22 cellular contexts compared by ENCODE assay signal in genomic region chr22:42758929-42759629, GRCh38. TPM values are rescaled to one million over a fixed set of nuclear protein-coding genes. Genes with fewer than 3 reads are reported as not detected.
DNase-seq lines count a peak whose midpoint lies in the region; ATAC-seq, FAIRE-seq and TF ChIP-seq lines count a peak whose summit lies in the region.
"Had no signal": no experiment of that assay in that cellular context is flagged by ENCODE, and none has a peak within 500 bp of the region (broad histone marks: within the 10 kb centered on the region; RNA-seq: fewer than 3 reads in every experiment).

No MANE protein-coding gene starts in this region.

- no peaks in the 10 kb centered on the region for H3K4me1 Mint-ChIP-seq in activated naive CD8-positive, alpha-beta T cell treated with anti-CD3 and anti-CD28 coated beads, Interleukin-2, amount 10 ng/mL, durations not matched to agents 7 days and 5 days
- no peaks in the 10 kb centered on the region for H3K4me1 Mint-ChIP-seq in activated naive CD8-positive, alpha-beta T cell treated with anti-CD3 and anti-CD28 coated beads, Interleukin-2, amount 50 U/mL, for 24 hours
- H3K4me1 Mint-ChIP-seq: activated CD4-positive, alpha-beta T cell treated with anti-CD3 and anti-CD28 coated beads, Interleukin-2, amount 10 ng/mL, durations not matched to agents 24 days and 14 days had no signal

- ATAC-seq in activated naive CD8-positive, alpha-beta T cell treated with anti-CD3 and anti-CD28 coated beads, Interleukin-2, amount 10 ng/mL, durations not matched to agents 7 days and 5 days (ENCODE audit: low read depth) = no peak
- no peak for ATAC-seq in activated naive CD8-positive, alpha-beta T cell treated with anti-CD3 and anti-CD28 coated beads, Interleukin-2, amount 50 U/mL, for 24 hours
- ATAC-seq in GM18870 (IDR thresholded peaks at IDR 0.05; ENCODE audit: unreplicated experiment) = no peak
- ATAC-seq: stimulated activated memory B cell treated with anti-CD40 and anti-IgM and Interleukin-4, amounts not matched to agents 10 μg/mL and 1 μg/mL and 100 μg/mL, for 72 hours had no signal

- no peak overlapping the region for H3K4me3 ChIP-seq in astrocyte of the spinal cord (ENCODE audit: low read depth, low read length)
- H3K4me3 ChIP-seq in fibroblast of villous mesenchyme (ENCODE audit: low read depth, low read length) = no peak overlapping the region
- H3K4me3 ChIP-seq: right atrium auricular region, tibial artery had no signal

- H3K27me3 Mint-ChIP-seq in activated naive CD8-positive, alpha-beta T cell treated with anti-CD3 and anti-CD28 coated beads, Interleukin-2, amount 10 ng/mL, durations not matched to agents 7 days and 5 days = peaks cover 7% of the 10 kb centered on the region
- peaks cover 3% of the 10 kb centered on the region for H3K27me3 Mint-ChIP-seq in activated naive CD8-positive, alpha-beta T cell treated with anti-CD3 and anti-CD28 coated beads, Interleukin-2, amount 50 U/mL, for 24 hours

- no peaks in the 10 kb centered on the region for H3K9me3 Mint-ChIP-seq in activated naive CD8-positive, alpha-beta T cell treated with anti-CD3 and anti-CD28 coated beads, Interleukin-2, amount 10 ng/mL, durations not matched to agents 7 days and 5 days
- H3K9me3 Mint-ChIP-seq in activated naive CD8-positive, alpha-beta T cell treated with anti-CD3 and anti-CD28 coated beads, Interleukin-2, amount 50 U/mL, for 24 hours = no peaks in the 10 kb centered on the region
- H3K9me3 Mint-ChIP-seq: activated CD4-positive, alpha-beta T cell treated with anti-CD3 and anti-CD28 coated beads, Interleukin-2, amount 10 ng/mL, durations not matched to agents 24 days and 14 days; activated T-helper 2 cell treated with anti-CD3 and anti-CD28 coated beads, Interferon-gamma antibody, Interleukin-2, Interleukin-4, amounts not matched to agents 10 μg/mL and 5 μg/mL and 100 μg/mL, durations not matched to agents 14 hours and 24 hours and 36 hours; stimulated activated memory B cell treated with anti-CD40 and anti-IgM and Interleukin-4, amounts not matched to agents 10 μg/mL and 1 μg/mL and 100 μg/mL, for 72 hours had no signal

- H3K27ac Mint-ChIP-seq in activated naive CD8-positive, alpha-beta T cell treated with anti-CD3 and anti-CD28 coated beads, Interleukin-2, amount 10 ng/mL, durations not matched to agents 7 days and 5 days = peak overlapping the region; percentile 32
- H3K27ac Mint-ChIP-seq in activated naive CD8-positive, alpha-beta T cell treated with anti-CD3 and anti-CD28 coated beads, Interleukin-2, amount 50 U/mL, for 24 hours = no peak overlapping the region
- H3K27ac Mint-ChIP-seq: activated CD4-positive, alpha-beta T cell treated with anti-CD3 and anti-CD28 coated beads, Interleukin-2, amount 10 ng/mL, durations not matched to agents 24 days and 14 days; activated T-helper 2 cell treated with anti-CD3 and anti-CD28 coated beads, Interferon-gamma antibody, Interleukin-2, Interleukin-4, amounts not matched to agents 10 μg/mL and 5 μg/mL and 100 μg/mL, durations not matched to agents 14 hours and 24 hours and 36 hours; stimulated activated memory B cell treated with anti-CD40 and anti-IgM and Interleukin-4, amounts not matched to agents 10 μg/mL and 1 μg/mL and 100 μg/mL, for 72 hours had no signal

- DNase-seq in activated naive CD8-positive, alpha-beta T cell treated with anti-CD3 and anti-CD28 coated beads, Interleukin-2, amount 10 ng/mL, durations not matched to agents 7 days and 5 days = no peak
- DNase-seq in activated naive CD8-positive, alpha-beta T cell treated with anti-CD3 and anti-CD28 coated beads, Interleukin-2, amount 50 U/mL, for 24 hours = no peak
- DNase-seq in astrocyte of the spinal cord (ENCODE audit: low read depth, low spot score) (peak; percentile 72), fibroblast of villous mesenchyme (ENCODE audit: low read depth) (peak; percentile 83), SIG-M5 treated with dmso at 0.1 percent for 504 hours (lab: John Stamatoyannopoulos, UW; ENCODE audit: unreplicated experiment) (no peak), HTR-8/SVneo (ENCODE audit: insufficient read length, low spot score) (no peak), OCI-M1 (lab: John Stamatoyannopoulos, UW) (no peak)
- DNase-seq: activated CD4-positive, alpha-beta T cell treated with anti-CD3 and anti-CD28 coated beads, Interleukin-2, amount 10 ng/mL, durations not matched to agents 24 days and 14 days; C1 segment of cervical spinal cord; effector CD8-positive, alpha-beta T cell; GDM1; NCI-H187 treated with DMSO at 0.1 percent for 48 hours; nucleus accumbens; RPMI8226; SW 1271 had no signal

- POLR2A ChIA-PET in activated naive CD8-positive, alpha-beta T cell treated with anti-CD3 and anti-CD28 coated beads, Interleukin-2, amount 10 ng/mL, durations not matched to agents 7 days and 5 days (lab: Charles Lee) = no interaction called here

- in situ Hi-C loops in astrocyte of the spinal cord (cut with HindIII; ENCODE audit: low sequenced_read_pairs) = no loop called here

- FAIRE-seq in HTR-8/SVneo (lab: Jason Lieb, UNC) = no peak
- FAIRE-seq: D721Med, islet of Langerhans had no signal

- no peaks in the 10 kb centered on the region for H3K36me3 Mint-ChIP-seq in activated naive CD8-positive, alpha-beta T cell treated with anti-CD3 and anti-CD28 coated beads, Interleukin-2, amount 10 ng/mL, durations not matched to agents 7 days and 5 days
- no peaks in the 10 kb centered on the region for H3K36me3 Mint-ChIP-seq in activated naive CD8-positive, alpha-beta T cell treated with anti-CD3 and anti-CD28 coated beads, Interleukin-2, amount 50 U/mL, for 24 hours (ENCODE audit: low read depth)
- H3K36me3 Mint-ChIP-seq: stimulated activated memory B cell treated with anti-CD40 and anti-IgM and Interleukin-4, amounts not matched to agents 10 μg/mL and 1 μg/mL and 100 μg/mL, for 72 hours had no signal

- no peak overlapping the region for H3K4me3 Mint-ChIP-seq in activated naive CD8-positive, alpha-beta T cell treated with anti-CD3 and anti-CD28 coated beads, Interleukin-2, amount 10 ng/mL, durations not matched to agents 7 days and 5 days
- no peak overlapping the region for H3K4me3 Mint-ChIP-seq in activated naive CD8-positive, alpha-beta T cell treated with anti-CD3 and anti-CD28 coated beads, Interleukin-2, amount 50 U/mL, for 24 hours
- H3K4me3 Mint-ChIP-seq: activated CD4-positive, alpha-beta T cell treated with anti-CD3 and anti-CD28 coated beads, Interleukin-2, amount 10 ng/mL, durations not matched to agents 24 days and 14 days; stimulated activated memory B cell treated with anti-CD40 and anti-IgM and Interleukin-4, amounts not matched to agents 10 μg/mL and 1 μg/mL and 100 μg/mL, for 72 hours had no signal

- TF ChIP-seq CTCF in astrocyte of the spinal cord (IDR thresholded peaks at IDR 0.05; ENCODE audit: low read depth, low read length) (no peak), fibroblast of villous mesenchyme (IDR thresholded peaks at IDR 0.05; ENCODE audit: insufficient read depth, low read depth, low read length) (no peak)

RNA-seq across cellular contexts. Expression of gene A4GALT, which starts 38.4 kb away (rescaled TPM):
- not detected for total RNA-seq in activated naive CD8-positive, alpha-beta T cell treated with anti-CD3 and anti-CD28 coated beads, Interleukin-2, amount 10 ng/mL, durations not matched to agents 7 days and 5 days
- total RNA-seq in fibroblast of villous mesenchyme = 9.0 and 11.2 TPM in 2 replicates
- total RNA-seq: activated CD4-positive, alpha-beta T cell treated with anti-CD3 and anti-CD28 coated beads, Interleukin-2, amount 10 ng/mL, durations not matched to agents 24 days and 14 days; activated T-helper 2 cell treated with anti-CD3 and anti-CD28 coated beads, Interferon-gamma antibody, Interleukin-2, Interleukin-4, amounts not matched to agents 10 μg/mL and 5 μg/mL and 100 μg/mL, durations not matched to agents 14 hours and 24 hours and 36 hours had no signal

Comparison
In these comparisons a context has a peak if more than half of its experiments do, and no peak if none do; other contexts are left out.
1. DNase-seq: peak in astrocyte of the spinal cord (single experiment) and fibroblast of villous mesenchyme (single experiment); none in activated naive CD8-positive, alpha-beta T cell treated with anti-CD3 and anti-CD28 coated beads, Interleukin-2, amount 10 ng/mL, durations not matched to agents 7 days and 5 days (single experiment), activated naive CD8-positive, alpha-beta T cell treated with anti-CD3 and anti-CD28 coated beads, Interleukin-2, amount 50 U/mL, for 24 hours (single experiment), SIG-M5 treated with dmso at 0.1 percent for 504 hours (single experiment), HTR-8/SVneo (single experiment) and OCI-M1 (single experiment).